ENCODE assay signal across 16 cellular contexts in genomic region chr10:122657255-122657654, GRCh38. TPM values are rescaled to one million over a fixed set of nuclear protein-coding genes. Genes with fewer than 3 reads are reported as not detected.
"Had no signal": no experiment of that assay in that cellular context is flagged by ENCODE, and none has a peak within 500 bp of the region (broad histone marks: within the 10 kb centered on the region; RNA-seq: fewer than 3 reads in every experiment).

No MANE protein-coding gene starts in this region.

- H3K4me1 ChIP-seq: esophagus squamous epithelium, transverse colon had no signal

- DNase-seq: activated CD4-positive, alpha-beta T cell treated with anti-CD3 and anti-CD28 coated beads for 1 hour; activated CD4-positive, alpha-beta T cell treated with anti-CD3 and anti-CD28 coated beads, Interleukin-2, amount 50 U/mL, for 48 hours; activated T-cell treated with anti-CD3 and anti-CD28 coated beads, Interleukin-2, amount 50 U/mL, for 48 hours; esophagus squamous epithelium; foreskin fibroblast; left colon; mammary epithelial cell; mucosa of descending colon; retina; stimulated activated naive B cell treated with anti-CD40 and anti-IgM and Interleukin-4, amounts not matched to agents 10 μg/mL and 1 μg/mL and 100 μg/mL, for 72 hours; transverse colon had no signal

- H3K9me3 ChIP-seq: esophagus squamous epithelium, mucosa of descending colon, transverse colon had no signal

- H3K36me3 ChIP-seq: esophagus squamous epithelium, transverse colon had no signal

- H3K4me3 ChIP-seq: esophagus squamous epithelium, mucosa of descending colon, skin epidermis, transverse colon had no signal

- H3K27ac ChIP-seq: esophagus squamous epithelium, transverse colon had no signal

RNA-seq across cellular contexts. Expression of gene C10orf120, which starts 42.4 kb away (rescaled TPM):
- total RNA-seq: cardiac septum; esophagus squamous epithelium; left colon; mammary epithelial cell; mucosa of descending colon; natural killer cell treated with Interleukin-12 subunit alpha and Interleukin-12 subunit beta and Interleukin-15 and Interleukin-18, amount 100 ng/mL, for 72 hours; osteocyte; subcutaneous adipose tissue; transverse colon had no signal
